Comparison of ENCODE assay signal across 16 cellular contexts in the genomic region with DNA sequence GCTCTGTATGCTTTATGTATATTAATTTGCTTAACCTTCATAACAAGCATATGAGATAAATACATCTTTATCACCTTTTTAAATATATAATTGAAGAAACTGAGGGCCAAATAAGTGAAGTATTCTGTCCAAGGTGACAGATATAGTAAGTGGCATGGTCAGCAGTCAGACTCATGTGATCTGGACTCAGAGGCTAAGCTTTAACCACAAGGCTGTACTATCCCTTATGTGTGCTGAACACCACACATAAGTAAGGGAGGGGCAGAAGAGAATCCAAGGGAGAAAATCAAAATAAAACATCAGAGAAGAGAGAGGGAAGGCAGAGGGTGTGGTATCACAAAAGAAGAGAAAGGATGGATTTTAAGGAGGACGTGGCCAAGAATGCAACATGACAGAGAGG.
DNase-seq lines count a peak whose midpoint lies in the region; ATAC-seq and TF ChIP-seq lines count a peak whose summit lies in the region.
"Had no signal": no experiment of that assay in that cellular context is flagged by ENCODE, and none has a peak within 500 bp of the region (broad histone marks: within the 10 kb centered on the region; RNA-seq: fewer than 3 reads in every experiment).

No MANE protein-coding gene starts in this region.

- H4K20me1 ChIP-seq in BLaER1 treated with 17β-estradiol and CSF1 and Interleukin-3, amounts not matched to agents 10 nM and 100 nM: no peaks in the 10 kb centered on the region

- H3K9me3 ChIP-seq in BLaER1 treated with 17β-estradiol and CSF1 and Interleukin-3, amounts not matched to agents 10 nM and 100 nM (replicated peaks in 1 of 11): peaks cover 5 to 37% (median 10%) of the 10 kb centered on the region in 11 experiments; a peak in 19 of 22 replicates
- H3K9me3 ChIP-seq in RWPE2 (ENCODE audit: severe bottlenecking): no peaks in the 10 kb centered on the region
- H3K9me3 ChIP-seq: Caco-2 had no signal

- no peak overlapping the region for H3K4me3 ChIP-seq in BLaER1 treated with 17β-estradiol and CSF1 and Interleukin-3, amounts not matched to agents 10 nM and 100 nM
- H3K4me3 ChIP-seq in RWPE2 (ENCODE audit: severe bottlenecking) (no peak overlapping the region), fibroblast of mammary gland (ENCODE audit: control insufficient read depth, low read depth, low read length) (no peak overlapping the region)
- H3K4me3 ChIP-seq: GM23248 had no signal

- peak overlapping the region in 10 of 11 experiments; percentile 30 to 64 (median 55); a peak in 20 of 22 replicates for H3K4me2 ChIP-seq in BLaER1 treated with 17β-estradiol and CSF1 and Interleukin-3, amounts not matched to agents 10 nM and 100 nM

- H3K27me3 ChIP-seq in BLaER1 treated with 17β-estradiol and CSF1 and Interleukin-3, amounts not matched to agents 10 nM and 100 nM: no peaks in the 10 kb centered on the region
- H3K27me3 ChIP-seq in RWPE2 (ENCODE audit: insufficient read depth, poor library complexity, severe bottlenecking): no peaks in the 10 kb centered on the region

- no peaks in the 10 kb centered on the region for H3K36me3 ChIP-seq in BLaER1 treated with 17β-estradiol and CSF1 and Interleukin-3, amounts not matched to agents 10 nM and 100 nM
- H3K36me3 ChIP-seq in RWPE2 (ENCODE audit: low read depth): no peaks in the 10 kb centered on the region

- H3K9ac ChIP-seq in BLaER1 treated with 17β-estradiol and CSF1 and Interleukin-3, amounts not matched to agents 10 nM and 100 nM: no peak overlapping the region
- H3K9ac ChIP-seq: GM23248 had no signal

- no peak for ATAC-seq in RWPE2 (ENCODE audit: low read depth)

- peak overlapping the region in 3 of 11 experiments; percentile 15 to 58 (median 43); a peak in 4 of 22 replicates for H3K27ac ChIP-seq in BLaER1 treated with 17β-estradiol and CSF1 and Interleukin-3, amounts not matched to agents 10 nM and 100 nM
- peak overlapping the region; percentile 36 for H3K27ac ChIP-seq in RWPE2 (ENCODE audit: poor library complexity, severe bottlenecking)
- H3K27ac ChIP-seq: GM23248 had no signal

- TF ChIP-seq CTCF in RWPE2 (IDR thresholded peaks at IDR 0.05; ENCODE audit: poor library complexity, severe bottlenecking) (no peak), fibroblast of mammary gland (conservative IDR thresholded peaks at IDR 0.05; ENCODE audit: control insufficient read depth, insufficient read depth, low read depth, low read length) (no peak)

- DNase-seq in RWPE2 (ENCODE audit: low spot score) (no peak), fibroblast of mammary gland (ENCODE audit: low read depth) (peak; percentile 51), renal cortical epithelial cell (ENCODE audit: low read depth) (peak; percentile 49), NCI-H2107 treated with DMSO at 0.1 percent for 48 hours (lab: John Stamatoyannopoulos, UW; ENCODE audit: unreplicated experiment) (no peak), NCI-H526 treated with DMSO at 0.1 percent for 48 hours (lab: John Stamatoyannopoulos, UW) (no peak), NCI-H82 treated with DMSO at 0.1 percent for 48 hours (lab: John Stamatoyannopoulos, UW; ENCODE audit: unreplicated experiment) (no peak)
- no peak for DNase-seq in activated CD4-positive, alpha-beta T cell treated with anti-CD3 and anti-CD28 coated beads for 48 hours
- DNase-seq: C1 segment of cervical spinal cord; Caco-2; CD4-positive, alpha-beta memory T cell; DMS153; DND-41; H7; HCEC 1CT had no signal

- peaks cover 6 to 41% (median 27%) of the 10 kb centered on the region in 10 experiments for H3K4me1 ChIP-seq in BLaER1 treated with 17β-estradiol and CSF1 and Interleukin-3, amounts not matched to agents 10 nM and 100 nM
- peaks cover 14% of the 10 kb centered on the region for H3K4me1 ChIP-seq in RWPE2 (ENCODE audit: insufficient read depth, poor library complexity, severe bottlenecking)

Comparison
In these comparisons a context has a peak if more than half of its experiments do, and no peak if none do; other contexts are left out.
1. DNase-seq: peak in fibroblast of mammary gland (single experiment) and renal cortical epithelial cell (single experiment); none in RWPE2 (single experiment), NCI-H2107 treated with DMSO at 0.1 percent for 48 hours (single experiment), NCI-H526 treated with DMSO at 0.1 percent for 48 hours (single experiment), activated CD4-positive, alpha-beta T cell treated with anti-CD3 and anti-CD28 coated beads for 48 hours (single experiment) and NCI-H82 treated with DMSO at 0.1 percent for 48 hours (single experiment).